Comparison of ENCODE assay signal across 21 cellular contexts in the genomic region with DNA sequence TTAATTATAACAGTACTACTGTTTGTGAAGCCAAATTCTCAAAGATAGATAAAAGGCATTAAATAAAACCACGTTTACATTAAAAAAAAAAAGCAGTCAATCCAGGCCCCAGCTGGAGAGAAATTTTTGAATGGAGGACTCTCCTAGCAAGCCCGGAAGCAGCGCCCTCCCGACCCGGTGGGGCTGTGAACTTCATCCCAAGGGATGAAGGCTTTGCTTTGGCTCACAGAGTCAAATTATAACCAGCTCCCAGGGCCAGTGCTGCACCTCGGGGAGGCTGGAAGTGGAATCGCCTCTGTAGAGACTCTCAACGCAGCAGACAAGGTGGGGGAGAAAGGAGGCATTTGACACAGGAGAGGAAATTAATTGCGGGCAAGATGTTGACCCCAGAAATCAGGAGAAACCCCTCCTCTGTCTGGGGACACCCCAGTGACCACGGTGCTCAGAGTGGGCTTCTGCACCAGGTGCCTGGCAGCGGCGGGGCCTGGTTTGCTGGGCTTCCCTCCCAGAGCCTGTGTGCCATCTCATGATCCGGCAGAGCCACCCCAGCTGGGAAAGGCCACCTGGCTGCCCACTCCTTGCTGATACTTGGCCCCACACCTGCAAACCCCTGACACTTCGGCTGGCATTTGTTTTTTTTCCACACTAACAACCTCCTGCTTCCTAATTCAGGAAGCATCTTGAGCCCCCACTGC.
"Had no signal": no experiment of that assay in that cellular context is flagged by ENCODE, and none has a peak within 500 bp of the region (broad histone marks: within the 10 kb centered on the region; RNA-seq: fewer than 3 reads in every experiment).

No MANE protein-coding gene starts in this region.

- H3K9me3 ChIP-seq: colonic mucosa, sigmoid colon, spleen, thyroid gland had no signal

- H3K4me1 ChIP-seq: colonic mucosa, foreskin keratinocyte, parathyroid adenoma, sigmoid colon had no signal

- H3K9me3 Mint-ChIP-seq: activated CD4-positive, alpha-beta memory T cell treated with anti-CD3 and anti-CD28 coated beads, Interleukin-2, amount 10 ng/mL, durations not matched to agents 7 days and 5 days; activated T-helper 17 cell treated with anti-CD3 and anti-CD28 coated beads, Interleukin-2, amount 50 U/mL, for 72 hours; endodermal cell; memory B cell had no signal

- H3K36me3 Mint-ChIP-seq: activated CD8-positive, alpha-beta memory T cell treated with anti-CD3 and anti-CD28 coated beads, Interleukin-2, amount 10 ng/mL, durations not matched to agents 7 days and 5 days; brain; naive B cell had no signal

- H3K4me3 ChIP-seq: colonic mucosa, sigmoid colon, spleen, thyroid gland had no signal

- H3K79me2 ChIP-seq: parathyroid adenoma had no signal

- H3K9ac ChIP-seq: parathyroid adenoma had no signal

- H3K27ac ChIP-seq: colonic mucosa, epithelial cell of prostate, foreskin keratinocyte, parathyroid adenoma, thyroid gland had no signal

- H2AFZ ChIP-seq: parathyroid adenoma had no signal

- H3K27me3 ChIP-seq: colonic mucosa, foreskin keratinocyte, sigmoid colon, spleen, thyroid gland had no signal

- ATAC-seq: activated CD8-positive, alpha-beta memory T cell treated with anti-CD3 and anti-CD28 coated beads, Interleukin-2, amount 10 ng/mL, durations not matched to agents 7 days and 5 days; activated T-helper 17 cell treated with anti-CD3 and anti-CD28 coated beads, Interleukin-2, amount 50 U/mL, for 72 hours; foreskin keratinocyte had no signal

- DNase-seq: activated CD4-positive, alpha-beta memory T cell treated with anti-CD3 and anti-CD28 coated beads, Interleukin-2, amount 10 ng/mL, durations not matched to agents 7 days and 5 days; activated CD4-positive, alpha-beta T cell treated with anti-CD3 and anti-CD28 coated beads for 48 hours; activated CD4-positive, CD25-positive, alpha-beta regulatory T cell; activated CD8-positive, alpha-beta memory T cell treated with anti-CD3 and anti-CD28 coated beads, Interleukin-2, amount 10 ng/mL, durations not matched to agents 7 days and 5 days; activated naive CD4-positive, alpha-beta T cell treated with Interleukin-2 at 50 U/mL for 16 hours; anterior cingulate cortex; central memory CD4-positive, alpha-beta T cell; colonic mucosa; endodermal cell; foreskin keratinocyte; naive B cell; sigmoid colon; spleen; stimulated activated CD8-positive, alpha-beta memory T cell treated with anti-CD3 and anti-CD28 coated beads, Interleukin-4, amount 100 ng/mL, for 48 hours; stimulated activated naive CD4-positive, alpha-beta T cell treated with Interleukin-2 at 50 U/mL for 16 hours; thyroid gland had no signal

- H3K27ac Mint-ChIP-seq: activated CD4-positive, alpha-beta memory T cell treated with anti-CD3 and anti-CD28 coated beads, Interleukin-2, amount 10 ng/mL, durations not matched to agents 7 days and 5 days; activated CD8-positive, alpha-beta memory T cell treated with anti-CD3 and anti-CD28 coated beads, Interleukin-2, amount 10 ng/mL, durations not matched to agents 7 days and 5 days; activated T-helper 17 cell treated with anti-CD3 and anti-CD28 coated beads, Interleukin-2, amount 50 U/mL, for 72 hours; endodermal cell; memory B cell had no signal

- H3K27me3 Mint-ChIP-seq: activated CD4-positive, alpha-beta memory T cell treated with anti-CD3 and anti-CD28 coated beads, Interleukin-2, amount 10 ng/mL, durations not matched to agents 7 days and 5 days; activated CD8-positive, alpha-beta memory T cell treated with anti-CD3 and anti-CD28 coated beads, Interleukin-2, amount 10 ng/mL, durations not matched to agents 7 days and 5 days; activated T-helper 17 cell treated with anti-CD3 and anti-CD28 coated beads, Interleukin-2, amount 50 U/mL, for 72 hours; memory B cell had no signal

- H3K4me3 Mint-ChIP-seq: activated CD4-positive, alpha-beta memory T cell treated with anti-CD3 and anti-CD28 coated beads, Interleukin-2, amount 10 ng/mL, durations not matched to agents 7 days and 5 days; activated CD8-positive, alpha-beta memory T cell treated with anti-CD3 and anti-CD28 coated beads, Interleukin-2, amount 10 ng/mL, durations not matched to agents 7 days and 5 days; activated T-helper 17 cell treated with anti-CD3 and anti-CD28 coated beads, Interleukin-2, amount 50 U/mL, for 72 hours; brain; endodermal cell; memory B cell; naive B cell had no signal

- H3K36me3 ChIP-seq: colonic mucosa, sigmoid colon, thyroid gland had no signal

- H3K4me1 Mint-ChIP-seq: activated CD4-positive, alpha-beta memory T cell treated with anti-CD3 and anti-CD28 coated beads, Interleukin-2, amount 10 ng/mL, durations not matched to agents 7 days and 5 days; activated CD8-positive, alpha-beta memory T cell treated with anti-CD3 and anti-CD28 coated beads, Interleukin-2, amount 10 ng/mL, durations not matched to agents 7 days and 5 days; activated T-helper 17 cell treated with anti-CD3 and anti-CD28 coated beads, Interleukin-2, amount 50 U/mL, for 72 hours; memory B cell had no signal
